ENCODE assay signal across 1 cellular context in genomic region chr15:68278345-68279217, GRCh38.
TF ChIP-seq lines count a peak whose summit lies in the region.

No MANE protein-coding gene starts in this region.

TF ChIP-seq in HEK293, 187 proteins besides CTCF, POLR2A, EP300 and RAD21 (continued from another document and continues in another):
- no peak for TF ChIP-seq ZNF274 (IDR thresholded peaks at IDR 0.05; ENCODE audit: low read length)
- no peak for TF ChIP-seq ZNF274 (tag by site-specific recombination; IDR thresholded peaks at IDR 0.05; ENCODE audit: borderline replicate concordance)
- TF ChIP-seq ZNF664 (tag by site-specific recombination; IDR thresholded peaks at IDR 0.05): no peak
- TF ChIP-seq BCL6B (tag by site-specific recombination; IDR thresholded peaks at IDR 0.05): peak; percentile 83; the same call in 1 of the 2 replicates
- no peak for TF ChIP-seq ZNF426 (tag by site-specific recombination; IDR thresholded peaks at IDR 0.05)
- peak; percentile 32; the same call in 1 of the 2 replicates for TF ChIP-seq ZNF391 (tag by site-specific recombination; IDR thresholded peaks at IDR 0.05; ENCODE audit: borderline replicate concordance, low read depth)
- TF ChIP-seq, protein P1, sequence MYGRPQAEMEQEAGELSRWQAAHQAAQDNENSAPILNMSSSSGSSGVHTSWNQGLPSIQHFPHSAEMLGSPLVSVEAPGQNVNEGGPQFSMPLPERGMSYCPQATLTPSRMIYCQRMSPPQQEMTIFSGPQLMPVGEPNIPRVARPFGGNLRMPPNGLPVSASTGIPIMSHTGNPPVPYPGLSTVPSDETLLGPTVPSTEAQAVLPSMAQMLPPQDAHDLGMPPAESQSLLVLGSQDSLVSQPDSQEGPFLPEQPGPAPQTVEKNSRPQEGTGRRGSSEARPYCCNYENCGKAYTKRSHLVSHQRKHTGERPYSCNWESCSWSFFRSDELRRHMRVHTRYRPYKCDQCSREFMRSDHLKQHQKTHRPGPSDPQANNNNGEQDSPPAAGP (tag by site-specific recombination; IDR thresholded peaks at IDR 0.05): peak; percentile 89; the same call in 1 of the 2 replicates
- TF ChIP-seq ZNF585B (tag by site-specific recombination; IDR thresholded peaks at IDR 0.05): no peak; the same call in 1 of the 2 replicates
- TF ChIP-seq ZNF202 (tag by site-specific recombination; IDR thresholded peaks at IDR 0.05; ENCODE audit: borderline replicate concordance): no peak
- TF ChIP-seq MEIS1 (CRISPR knock-in tag; IDR thresholded peaks at IDR 0.05; ENCODE audit: borderline replicate concordance): no peak
- TF ChIP-seq ZNF747 (tag by site-specific recombination; IDR thresholded peaks at IDR 0.05): no peak
- TF ChIP-seq ATF2 (tag by site-specific recombination; IDR thresholded peaks at IDR 0.05; ENCODE audit: low read depth): peak; percentile 86
- TF ChIP-seq ZNF2 (tag by site-specific recombination; IDR thresholded peaks at IDR 0.05): peak; percentile 75
- peak; percentile 72; the same call in 1 of the 2 replicates for TF ChIP-seq ZNF610 (tag by site-specific recombination; IDR thresholded peaks at IDR 0.05; ENCODE audit: borderline replicate concordance)
- TF ChIP-seq ZNF266 (tag by site-specific recombination; IDR thresholded peaks at IDR 0.05; ENCODE audit: low read depth): no peak
- 0 out of 2 replicates have a peak, but pooled peaks have one; percentile 27 for TF ChIP-seq ZNF146 (tag by site-specific recombination; IDR thresholded peaks at IDR 0.05)
- no peak for TF ChIP-seq ZNF768 (tag by site-specific recombination; IDR thresholded peaks at IDR 0.05)
- TF ChIP-seq, protein P2, sequence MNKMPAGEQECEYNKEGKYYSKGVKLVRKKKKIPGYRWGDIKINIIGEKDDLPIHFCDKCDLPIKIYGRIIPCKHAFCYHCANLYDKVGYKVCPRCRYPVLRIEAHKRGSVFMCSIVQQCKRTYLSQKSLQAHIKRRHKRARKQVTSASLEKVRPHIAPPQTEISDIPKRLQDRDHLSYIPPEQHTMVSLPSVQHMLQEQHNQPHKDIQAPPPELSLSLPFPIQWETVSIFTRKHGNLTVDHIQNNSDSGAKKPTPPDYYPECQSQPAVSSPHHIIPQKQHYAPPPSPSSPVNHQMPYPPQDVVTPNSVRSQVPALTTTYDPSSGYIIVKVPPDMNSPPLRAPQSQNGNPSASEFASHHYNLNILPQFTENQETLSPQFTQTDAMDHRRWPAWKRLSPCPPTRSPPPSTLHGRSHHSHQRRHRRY (tag by site-specific recombination; IDR thresholded peaks at IDR 0.05): 0 out of 2 replicates have a peak, but pooled peaks have one; percentile 29
- no peak for TF ChIP-seq ZNF155 (tag by site-specific recombination; IDR thresholded peaks at IDR 0.05)
- peak; percentile 87 for TF ChIP-seq EGR2 (tag by site-specific recombination; IDR thresholded peaks at IDR 0.05; ENCODE audit: low read depth)
- TF ChIP-seq ZBTB21 (tag by site-specific recombination; IDR thresholded peaks at IDR 0.05): peak; percentile 75
- peak; percentile 100 for TF ChIP-seq ZBTB17 (tag by site-specific recombination; IDR thresholded peaks at IDR 0.05)
- TF ChIP-seq WT1 (tag by site-specific recombination; IDR thresholded peaks at IDR 0.05): 0 out of 2 replicates have a peak, but pooled peaks have one; percentile 63
- TF ChIP-seq ZSCAN30 (tag by site-specific recombination; IDR thresholded peaks at IDR 0.05): peak; percentile 75
- no peak for TF ChIP-seq TSHZ1 (tag by site-specific recombination; IDR thresholded peaks at IDR 0.05; ENCODE audit: borderline replicate concordance)
- TF ChIP-seq ZNF248 (tag by site-specific recombination; IDR thresholded peaks at IDR 0.05): no peak
- TF ChIP-seq ZNF398 (tag by site-specific recombination; IDR thresholded peaks at IDR 0.05): peak; percentile 98
- TF ChIP-seq ZNF157 (tag by site-specific recombination; IDR thresholded peaks at IDR 0.05): 0 out of 2 replicates have a peak, but pooled peaks have one; percentile 34
- no peak for TF ChIP-seq ZNF16 (tag by site-specific recombination; IDR thresholded peaks at IDR 0.05; ENCODE audit: low read depth)
- TF ChIP-seq, protein P3, sequence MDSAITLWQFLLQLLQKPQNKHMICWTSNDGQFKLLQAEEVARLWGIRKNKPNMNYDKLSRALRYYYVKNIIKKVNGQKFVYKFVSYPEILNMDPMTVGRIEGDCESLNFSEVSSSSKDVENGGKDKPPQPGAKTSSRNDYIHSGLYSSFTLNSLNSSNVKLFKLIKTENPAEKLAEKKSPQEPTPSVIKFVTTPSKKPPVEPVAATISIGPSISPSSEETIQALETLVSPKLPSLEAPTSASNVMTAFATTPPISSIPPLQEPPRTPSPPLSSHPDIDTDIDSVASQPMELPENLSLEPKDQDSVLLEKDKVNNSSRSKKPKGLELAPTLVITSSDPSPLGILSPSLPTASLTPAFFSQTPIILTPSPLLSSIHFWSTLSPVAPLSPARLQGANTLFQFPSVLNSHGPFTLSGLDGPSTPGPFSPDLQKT (IDR thresholded peaks at IDR 0.05; ENCODE audit: borderline replicate concordance, low read depth, low read length): no peak
- peak; percentile 97 for TF ChIP-seq KLF16 (tag by site-specific recombination; IDR thresholded peaks at IDR 0.05)
- TF ChIP-seq ZNF660 (tag by site-specific recombination; IDR thresholded peaks at IDR 0.05): peak; percentile 99
- no peak for TF ChIP-seq ZNF37A (tag by site-specific recombination; IDR thresholded peaks at IDR 0.05)
- TF ChIP-seq, protein P4, sequence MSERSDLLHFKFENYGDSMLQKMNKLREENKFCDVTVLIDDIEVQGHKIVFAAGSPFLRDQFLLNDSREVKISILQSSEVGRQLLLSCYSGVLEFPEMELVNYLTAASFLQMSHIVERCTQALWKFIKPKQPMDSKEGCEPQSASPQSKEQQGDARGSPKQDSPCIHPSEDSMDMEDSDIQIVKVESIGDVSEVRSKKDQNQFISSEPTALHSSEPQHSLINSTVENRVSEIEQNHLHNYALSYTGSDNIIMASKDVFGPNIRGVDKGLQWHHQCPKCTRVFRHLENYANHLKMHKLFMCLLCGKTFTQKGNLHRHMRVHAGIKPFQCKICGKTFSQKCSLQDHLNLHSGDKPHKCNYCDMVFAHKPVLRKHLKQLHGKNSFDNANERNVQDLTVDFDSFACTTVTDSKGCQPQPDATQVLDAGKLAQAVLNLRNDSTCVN (tag by site-specific recombination; optimal IDR thresholded peaks at IDR 0.05): peak; percentile 3
- TF ChIP-seq, protein P5, sequence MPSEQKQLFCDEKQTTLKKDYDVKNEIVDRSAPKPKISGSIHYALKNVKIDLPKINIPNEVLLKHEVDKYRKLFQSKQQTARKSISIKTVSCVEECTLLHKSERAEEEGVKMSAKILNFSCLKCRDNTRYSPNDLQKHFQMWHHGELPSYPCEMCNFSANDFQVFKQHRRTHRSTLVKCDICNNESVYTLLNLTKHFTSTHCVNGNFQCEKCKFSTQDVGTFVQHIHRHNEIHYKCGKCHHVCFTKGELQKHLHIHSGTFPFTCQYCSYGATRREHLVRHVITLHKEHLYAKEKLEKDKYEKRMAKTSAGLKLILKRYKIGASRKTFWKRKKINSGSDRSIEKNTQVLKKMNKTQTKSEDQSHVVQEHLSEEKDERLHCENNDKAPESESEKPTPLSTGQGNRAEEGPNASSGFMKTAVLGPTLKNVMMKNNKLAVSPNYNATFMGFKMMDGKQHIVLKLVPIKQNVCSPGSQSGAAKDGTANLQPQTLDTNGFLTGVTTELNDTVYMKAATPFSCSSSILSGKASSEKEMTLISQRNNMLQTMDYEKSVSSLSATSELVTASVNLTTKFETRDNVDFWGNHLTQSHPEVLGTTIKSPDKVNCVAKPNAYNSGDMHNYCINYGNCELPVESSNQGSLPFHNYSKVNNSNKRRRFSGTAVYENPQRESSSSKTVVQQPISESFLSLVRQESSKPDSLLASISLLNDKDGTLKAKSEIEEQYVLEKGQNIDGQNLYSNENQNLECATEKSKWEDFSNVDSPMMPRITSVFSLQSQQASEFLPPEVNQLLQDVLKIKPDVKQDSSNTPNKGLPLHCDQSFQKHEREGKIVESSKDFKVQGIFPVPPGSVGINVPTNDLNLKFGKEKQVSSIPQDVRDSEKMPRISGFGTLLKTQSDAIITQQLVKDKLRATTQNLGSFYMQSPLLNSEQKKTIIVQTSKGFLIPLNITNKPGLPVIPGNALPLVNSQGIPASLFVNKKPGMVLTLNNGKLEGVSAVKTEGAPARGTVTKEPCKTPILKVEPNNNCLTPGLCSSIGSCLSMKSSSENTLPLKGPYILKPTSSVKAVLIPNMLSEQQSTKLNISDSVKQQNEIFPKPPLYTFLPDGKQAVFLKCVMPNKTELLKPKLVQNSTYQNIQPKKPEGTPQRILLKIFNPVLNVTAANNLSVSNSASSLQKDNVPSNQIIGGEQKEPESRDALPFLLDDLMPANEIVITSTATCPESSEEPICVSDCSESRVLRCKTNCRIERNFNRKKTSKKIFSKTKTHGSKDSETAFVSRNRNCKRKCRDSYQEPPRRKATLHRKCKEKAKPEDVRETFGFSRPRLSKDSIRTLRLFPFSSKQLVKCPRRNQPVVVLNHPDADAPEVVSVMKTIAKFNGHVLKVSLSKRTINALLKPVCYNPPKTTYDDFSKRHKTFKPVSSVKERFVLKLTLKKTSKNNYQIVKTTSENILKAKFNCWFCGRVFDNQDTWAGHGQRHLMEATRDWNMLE (tag by site-specific recombination; conservative IDR thresholded peaks at IDR 0.05; ENCODE audit: low read depth): peak; percentile 52; the same call in 1 of the 2 replicates
- TF ChIP-seq ZNF558 (tag by site-specific recombination; IDR thresholded peaks at IDR 0.05): peak; percentile 73
- TF ChIP-seq ZNF624 (tag by site-specific recombination; IDR thresholded peaks at IDR 0.05): 0 out of 2 replicates have a peak, but pooled peaks have one; percentile 33
- peak; percentile 90 for TF ChIP-seq ZFHX2 (tag by site-specific recombination; conservative IDR thresholded peaks at IDR 0.05)
- TF ChIP-seq ZNF24 (tag by site-specific recombination; IDR thresholded peaks at IDR 0.05): peak; percentile 88; the same call in 1 of the 2 replicates
- TF ChIP-seq ZFP69B (tag by site-specific recombination; IDR thresholded peaks at IDR 0.05): peak; percentile 86
- TF ChIP-seq ZNF221 (tag by site-specific recombination; IDR thresholded peaks at IDR 0.05; ENCODE audit: borderline replicate concordance): no peak
- TF ChIP-seq, protein P6, sequence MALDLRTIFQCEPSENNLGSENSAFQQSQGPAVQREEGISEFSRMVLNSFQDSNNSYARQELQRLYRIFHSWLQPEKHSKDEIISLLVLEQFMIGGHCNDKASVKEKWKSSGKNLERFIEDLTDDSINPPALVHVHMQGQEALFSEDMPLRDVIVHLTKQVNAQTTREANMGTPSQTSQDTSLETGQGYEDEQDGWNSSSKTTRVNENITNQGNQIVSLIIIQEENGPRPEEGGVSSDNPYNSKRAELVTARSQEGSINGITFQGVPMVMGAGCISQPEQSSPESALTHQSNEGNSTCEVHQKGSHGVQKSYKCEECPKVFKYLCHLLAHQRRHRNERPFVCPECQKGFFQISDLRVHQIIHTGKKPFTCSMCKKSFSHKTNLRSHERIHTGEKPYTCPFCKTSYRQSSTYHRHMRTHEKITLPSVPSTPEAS (tag by site-specific recombination; IDR thresholded peaks at IDR 0.05): peak; percentile 33
- TF ChIP-seq KLF1 (tag by site-specific recombination; IDR thresholded peaks at IDR 0.05): peak; percentile 79
